11 cellular contexts compared by ENCODE assay signal in genomic region chr4:1808851-1809753, GRCh38. TPM values are rescaled to one million over a fixed set of nuclear protein-coding genes. Genes with fewer than 3 reads are reported as not detected.
DNase-seq lines count a peak whose midpoint lies in the region; ATAC-seq and TF ChIP-seq lines count a peak whose summit lies in the region.
"Had no signal": no experiment of that assay in that cellular context is flagged by ENCODE, and none has a peak within 500 bp of the region (broad histone marks: within the 10 kb centered on the region; RNA-seq: fewer than 3 reads in every experiment).

No MANE protein-coding gene starts in this region.

- peaks cover 0 to 8% of the 10 kb centered on the region in 2 experiments; a peak in 2 of 4 replicates for H3K36me3 ChIP-seq in HCT116 (ENCODE audit: control insufficient read depth in 1 of 2, insufficient read depth in 2 of 2, low read length in 2 of 2)

- no peak for TF ChIP-seq POLR2A in HCT116 (IDR thresholded peaks at IDR 0.05; ENCODE audit: borderline replicate concordance, extremely low read depth, insufficient read depth, insufficient read length)

- TF ChIP-seq RAD21 in HCT116 (IDR thresholded peaks at IDR 0.05; ENCODE audit: low read depth) = no peak

- H3K9me3 ChIP-seq in HCT116 (ENCODE audit: control insufficient read depth in 1 of 2, insufficient read depth in 1 of 2, low read depth in 1 of 2, low read length in 2 of 2) = no peaks in the 10 kb centered on the region

- H3K9me3 Mint-ChIP-seq in WTC11 = no peaks in the 10 kb centered on the region
- H3K9me3 Mint-ChIP-seq: H9 had no signal

- no peak overlapping the region for H3K9ac ChIP-seq in HCT116 (ENCODE audit: low read length)

- BruUV-seq in HCT116 (replicated peaks; lab: Mats Ljungman, UMichigan) = no TSS peak

- H3K4me3 Mint-ChIP-seq in WTC11 = no peak overlapping the region
- H3K4me3 Mint-ChIP-seq: H9 had no signal

- H3K4me1 ChIP-seq in HCT116 (ENCODE audit: control insufficient read depth in 1 of 2, insufficient read depth in 2 of 2, low read length in 2 of 2) = peaks cover 0 to 5% of the 10 kb centered on the region in 2 experiments; a peak in 1 of 4 replicates

- no peaks in the 10 kb centered on the region for H3K79me2 ChIP-seq in HCT116 (ENCODE audit: insufficient read depth, low read length)

- intact Hi-C loops in HCT116 (cut with micrococcal nuclease) (no loop called here), posterior cingulate gyrus (cut with DNase I) (no loop called here)

- H3K4me1 Mint-ChIP-seq in WTC11 = no peaks in the 10 kb centered on the region

- H3K27me3 ChIP-seq in HCT116 (ENCODE audit: insufficient read depth, low read length) (no peaks in the 10 kb centered on the region), layer of hippocampus (ENCODE audit: control insufficient read depth, insufficient read depth, low read length) (no peaks in the 10 kb centered on the region)

- POLR2A ChIA-PET in HCT116 (lab: Charles Lee) = no interaction called here
- POLR2A ChIA-PET in WTC11 (lab: Charles Lee) = interaction anchor here (0.9 kb wide), 1 partner anchor 56 kb away, joined by 3 read pairs; no protein-coding TSS in a partner anchor

- ATAC-seq in HCT116 (no peak), WTC11 (no peak), HG02588 (IDR thresholded peaks at IDR 0.05; ENCODE audit: unreplicated experiment) (no peak)

- H3K36me3 Mint-ChIP-seq in WTC11 = peaks cover 3% of the 10 kb centered on the region

- CTCF ChIA-PET in HCT116 (lab: Charles Lee) (interaction anchor here (0.9 to 5.3 kb wide), 4 partner anchors 53 to 64 kb away, joined by 3 to 43 read pairs (median 8); no protein-coding TSS in a partner anchor), WTC11 (lab: Charles Lee) (interaction anchor here (1.2 to 10.0 kb wide), 10 partner anchors 16 to 116 kb away, joined by 3 to 188 read pairs (median 12); partner anchors contain the start of genes FGFR3, TACC3 and TMEM129)

- H3K9me2 ChIP-seq in HCT116 (ENCODE audit: insufficient read depth) = no peaks in the 10 kb centered on the region

- no peak overlapping the region for H2AFZ ChIP-seq in HCT116 (ENCODE audit: low read depth, low read length, poor library complexity, severe bottlenecking)

- RAD21 ChIA-PET in HCT116 (lab: Charles Lee; ENCODE audit: low non-redundant PET in 1 of 2, low total read pairs in 2 of 2, uncharacterized antibody in 2 of 2, unreplicated experiment in 2 of 2) = interaction anchor here (0.5 to 2.1 kb wide), 4 partner anchors 9 to 61 kb away, joined by 5 to 8 read pairs (median 6); no protein-coding TSS in a partner anchor

- no peak for DNase-seq in HCT116 (ENCODE audit: low read depth, low spot score)
- no peak for DNase-seq in WTC11 (ENCODE audit: low spot score)
- no peak for DNase-seq in Ammon's horn (ENCODE audit: low spot score)
- DNase-seq in islet precursor cell = no peak
- no peak for DNase-seq in posterior cingulate gyrus
- DNase-seq: NCI-H187 treated with DMSO at 0.1 percent for 48 hours, SHP77 treated with DMSO at 0.1 percent for 48 hours had no signal

- H4K20me1 ChIP-seq in HCT116 (ENCODE audit: insufficient read depth) = no peaks in the 10 kb centered on the region

- H3K4me3 ChIP-seq in HCT116 (replicated peaks in 1 of 2; ENCODE audit: low read depth in 1 of 2, low read length in 2 of 2) = no peak overlapping the region

- no peak overlapping the region for H3K4me2 ChIP-seq in HCT116 (ENCODE audit: low read length)

- H3K27ac Mint-ChIP-seq in WTC11 = no peak overlapping the region

- no peaks in the 10 kb centered on the region for H3K27me3 Mint-ChIP-seq in WTC11 (ENCODE audit: low read depth)

- TF ChIP-seq CTCF in HCT116 (IDR thresholded peaks at IDR 0.05 in 2 of 3, conservative IDR thresholded peaks at IDR 0.05 in 1 of 3; ENCODE audit: borderline replicate concordance in 1 of 3, insufficient read depth in 1 of 3, low read depth in 2 of 3, low read length in 2 of 3) (no peak), WTC11 (IDR thresholded peaks at IDR 0.05) (no peak)

- H3K27ac ChIP-seq in HCT116 (ENCODE audit: low read depth, low read length) (peak overlapping the region; percentile 14; the same call in 1 of the 2 replicates), layer of hippocampus (ENCODE audit: low read depth, low read length) (peak overlapping the region; percentile 30)

TF ChIP-seq in HCT116, 20 proteins besides CTCF, POLR2A, EP300 and RAD21:
- TF ChIP-seq SP1 (IDR thresholded peaks at IDR 0.05; ENCODE audit: low read depth) (no peak), EGR1 (IDR thresholded peaks at IDR 0.05; ENCODE audit: low read depth) (no peak), ELF1 (IDR thresholded peaks at IDR 0.05; ENCODE audit: borderline replicate concordance, low read depth) (no peak), CEBPB (IDR thresholded peaks at IDR 0.05; ENCODE audit: low read depth) (no peak), EZH2phosphoT487 (IDR thresholded peaks at IDR 0.05; ENCODE audit: borderline replicate concordance) (no peak), FOSL1 (IDR thresholded peaks at IDR 0.05; ENCODE audit: low read depth) (no peak), POLR2AphosphoS5 (IDR thresholded peaks at IDR 0.05; ENCODE audit: low read depth, low read length) (no peak), YY1 (IDR thresholded peaks at IDR 0.05; ENCODE audit: extremely low read depth, insufficient replicate concordance, low read depth, low read length) (no peak), JUND (IDR thresholded peaks at IDR 0.05) (no peak)
- TF ChIP-seq, protein P1, sequence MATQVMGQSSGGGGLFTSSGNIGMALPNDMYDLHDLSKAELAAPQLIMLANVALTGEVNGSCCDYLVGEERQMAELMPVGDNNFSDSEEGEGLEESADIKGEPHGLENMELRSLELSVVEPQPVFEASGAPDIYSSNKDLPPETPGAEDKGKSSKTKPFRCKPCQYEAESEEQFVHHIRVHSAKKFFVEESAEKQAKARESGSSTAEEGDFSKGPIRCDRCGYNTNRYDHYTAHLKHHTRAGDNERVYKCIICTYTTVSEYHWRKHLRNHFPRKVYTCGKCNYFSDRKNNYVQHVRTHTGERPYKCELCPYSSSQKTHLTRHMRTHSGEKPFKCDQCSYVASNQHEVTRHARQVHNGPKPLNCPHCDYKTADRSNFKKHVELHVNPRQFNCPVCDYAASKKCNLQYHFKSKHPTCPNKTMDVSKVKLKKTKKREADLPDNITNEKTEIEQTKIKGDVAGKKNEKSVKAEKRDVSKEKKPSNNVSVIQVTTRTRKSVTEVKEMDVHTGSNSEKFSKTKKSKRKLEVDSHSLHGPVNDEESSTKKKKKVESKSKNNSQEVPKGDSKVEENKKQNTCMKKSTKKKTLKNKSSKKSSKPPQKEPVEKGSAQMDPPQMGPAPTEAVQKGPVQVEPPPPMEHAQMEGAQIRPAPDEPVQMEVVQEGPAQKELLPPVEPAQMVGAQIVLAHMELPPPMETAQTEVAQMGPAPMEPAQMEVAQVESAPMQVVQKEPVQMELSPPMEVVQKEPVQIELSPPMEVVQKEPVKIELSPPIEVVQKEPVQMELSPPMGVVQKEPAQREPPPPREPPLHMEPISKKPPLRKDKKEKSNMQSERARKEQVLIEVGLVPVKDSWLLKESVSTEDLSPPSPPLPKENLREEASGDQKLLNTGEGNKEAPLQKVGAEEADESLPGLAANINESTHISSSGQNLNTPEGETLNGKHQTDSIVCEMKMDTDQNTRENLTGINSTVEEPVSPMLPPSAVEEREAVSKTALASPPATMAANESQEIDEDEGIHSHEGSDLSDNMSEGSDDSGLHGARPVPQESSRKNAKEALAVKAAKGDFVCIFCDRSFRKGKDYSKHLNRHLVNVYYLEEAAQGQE (IDR thresholded peaks at IDR 0.05; ENCODE audit: low read depth) = no peak

TF ChIP-seq in WTC11, 78 proteins besides CTCF, POLR2A, EP300 and RAD21:
- TF ChIP-seq NR2C2 (CRISPR knock-in tag; IDR thresholded peaks at IDR 0.05) (no peak), ZNF263 (CRISPR knock-in tag; IDR thresholded peaks at IDR 0.05; ENCODE audit: low read depth) (peak; percentile 47; the same call in 1 of the 2 replicates)
- TF ChIP-seq, protein P2, sequence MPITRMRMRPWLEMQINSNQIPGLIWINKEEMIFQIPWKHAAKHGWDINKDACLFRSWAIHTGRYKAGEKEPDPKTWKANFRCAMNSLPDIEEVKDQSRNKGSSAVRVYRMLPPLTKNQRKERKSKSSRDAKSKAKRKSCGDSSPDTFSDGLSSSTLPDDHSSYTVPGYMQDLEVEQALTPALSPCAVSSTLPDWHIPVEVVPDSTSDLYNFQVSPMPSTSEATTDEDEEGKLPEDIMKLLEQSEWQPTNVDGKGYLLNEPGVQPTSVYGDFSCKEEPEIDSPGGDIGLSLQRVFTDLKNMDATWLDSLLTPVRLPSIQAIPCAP (CRISPR knock-in tag; IDR thresholded peaks at IDR 0.05) = no peak

RNA-seq across cellular contexts. Expression of gene FGFR3, which starts 16.0 kb away (rescaled TPM):
- 31.7 TPM for total RNA-seq in HCT116 (2021; ENCODE audit: unreplicated experiment)
- polyA plus RNA-seq in HCT116 (2012) = 18.3 and 19.1 TPM in 2 replicates
- 18.2 to 19.9 TPM (median 19.7 TPM) in 3 replicates for total RNA-seq in WTC11 (2021)
- total RNA-seq: RPMI7951 had no signal

RNA-seq across cellular contexts. Expression of gene LETM1, which starts 46.9 kb away (rescaled TPM):
- total RNA-seq in HCT116 (2021; ENCODE audit: unreplicated experiment) (67.3 TPM), WTC11 (2021) (45.0 to 66.7 TPM (median 47.7 TPM) in 3 replicates)
- 25.9 and 36.3 TPM in 2 replicates for polyA plus RNA-seq in HCT116 (2012)
